16 cellular contexts compared by ENCODE assay signal in genomic region chr7:156638443-156639077, GRCh38. TPM values are rescaled to one million over a fixed set of nuclear protein-coding genes. Genes with fewer than 3 reads are reported as not detected.
A peak's percentile ranks its signal among the peaks of the same experiment; 100 is the strongest.
DNase-seq lines count a peak whose midpoint lies in the region; ATAC-seq and TF ChIP-seq lines count a peak whose summit lies in the region.
"Had no signal": no experiment of that assay in that cellular context is flagged by ENCODE, and none has a peak within 500 bp of the region (broad histone marks: within the 10 kb centered on the region; RNA-seq: fewer than 3 reads in every experiment).

No MANE protein-coding gene starts in this region.

- H3K4me1 Mint-ChIP-seq in nephron (peaks cover 23% of the 10 kb centered on the region), Calu3 (ENCODE audit: low read depth, unreplicated experiment) (peaks cover 9% of the 10 kb centered on the region)

- 0 out of 2 replicates have a peak, but pooled peaks cover 4% of the 10 kb centered on the region for H3K4me1 ChIP-seq in ES-I3 (ENCODE audit: insufficient read depth, low read length)
- H3K4me1 ChIP-seq: HAP-1 had no signal

- H3K27me3 ChIP-seq in SU-DHL-6 (ENCODE audit: low read length), result no peaks in the 10 kb centered on the region
- H3K27me3 ChIP-seq: gastroesophageal sphincter, upper lobe of right lung had no signal

- TF ChIP-seq CTCF in SU-DHL-6 (IDR thresholded peaks at IDR 0.05; ENCODE audit: insufficient read depth, low read length, poor library complexity, severe bottlenecking) (no peak), nephron (IDR thresholded peaks at IDR 0.05; ENCODE audit: unreplicated experiment in 3 of 3) (no peak), Calu3 (IDR thresholded peaks at IDR 0.05; ENCODE audit: unreplicated experiment) (no peak)

- no peak overlapping the region for H3K4me3 ChIP-seq in SU-DHL-6 (ENCODE audit: insufficient read depth, low read length, poor library complexity, severe bottlenecking)
- H3K4me3 ChIP-seq: gastroesophageal sphincter, HAP-1, lower lobe of right lung had no signal

- 0 out of 2 replicates have a peak, but pooled peaks cover 3% of the 10 kb centered on the region for H4K20me1 ChIP-seq in SU-DHL-6 (ENCODE audit: low read depth, low read length)

- no peak for ATAC-seq in HG03025 (IDR thresholded peaks at IDR 0.05; ENCODE audit: low FRiP score, unreplicated experiment)
- ATAC-seq: gastroesophageal sphincter, lower lobe of right lung, upper lobe of right lung had no signal

- H3K27me3 Mint-ChIP-seq in nephron (ENCODE audit: low read depth) (peaks cover 7% of the 10 kb centered on the region), Calu3 (ENCODE audit: unreplicated experiment) (no peaks in the 10 kb centered on the region)

- H3K27ac ChIP-seq in SU-DHL-6 (ENCODE audit: low read depth, low read length), result no peak overlapping the region
- H3K27ac ChIP-seq: gastroesophageal sphincter, lower lobe of right lung, upper lobe of right lung had no signal

- H2AFZ ChIP-seq in SU-DHL-6 (ENCODE audit: low read depth, low read length, severe bottlenecking), result no peak overlapping the region

- H3K9ac ChIP-seq in ES-I3 (ENCODE audit: low read depth, low read length), result peak overlapping the region; percentile 61; the same call in 1 of the 2 replicates
- H3K9ac ChIP-seq in SU-DHL-6 (ENCODE audit: low read length), result no peak overlapping the region

- CTCF ChIA-PET in Calu3 (lab: Charles Lee), result no interaction called here

- peaks cover 21% of the 10 kb centered on the region for H3K9me3 Mint-ChIP-seq in nephron
- peaks cover 3% of the 10 kb centered on the region for H3K9me3 Mint-ChIP-seq in Calu3 (ENCODE audit: low read depth, unreplicated experiment)

- H3F3A ChIP-seq in SU-DHL-6 (ENCODE audit: insufficient read depth), result no peaks in the 10 kb centered on the region

- H3K4me3 Mint-ChIP-seq in nephron (peak overlapping the region; percentile 86 to 91 (median 89)), Calu3 (ENCODE audit: low read depth, unreplicated experiment) (no peak overlapping the region)

- H3K27ac Mint-ChIP-seq in nephron (peak overlapping the region in 1 of 3 experiments; percentile 83), Calu3 (ENCODE audit: unreplicated experiment) (no peak overlapping the region)
- H3K27ac Mint-ChIP-seq: CD14-positive monocyte had no signal

- H3K9me3 ChIP-seq in ES-I3 (ENCODE audit: control insufficient read depth, insufficient read depth, low read length), result no peaks in the 10 kb centered on the region
- no peaks in the 10 kb centered on the region for H3K9me3 ChIP-seq in SU-DHL-6 (ENCODE audit: insufficient read depth, low read length)
- H3K9me3 ChIP-seq: HAP-1, lower lobe of right lung, upper lobe of right lung had no signal

- H3K36me3 ChIP-seq in ES-I3 (ENCODE audit: insufficient read depth, low read length) (no peaks in the 10 kb centered on the region), SU-DHL-6 (ENCODE audit: low read length) (no peaks in the 10 kb centered on the region)
- H3K36me3 ChIP-seq: gastroesophageal sphincter, HAP-1, lower lobe of right lung, upper lobe of right lung had no signal

- H3K4me2 ChIP-seq in SU-DHL-6 (ENCODE audit: low read depth, low read length, poor library complexity, severe bottlenecking), result peak overlapping the region; percentile 66

- DNase-seq in NCI-H748 (lab: John Stamatoyannopoulos, UW; ENCODE audit: unreplicated experiment), result peak; percentile 11
- DNase-seq in NCI-H748 treated with DMSO at 0.1 percent for 48 hours (lab: John Stamatoyannopoulos, UW), result no peak
- no peak for DNase-seq in Calu3
- no peak for DNase-seq in NK-92 (lab: John Stamatoyannopoulos, UW; ENCODE audit: unreplicated experiment)
- DNase-seq: 8988T; activated effector memory CD4-positive, alpha-beta T cell treated with anti-CD3 and anti-CD28 coated beads, Interleukin-2, amount 50 U/mL, for 16 hours; cortex of kidney; lower lobe of right lung; upper lobe of right lung had no signal

- intact Hi-C loops in Calu3 (cut with micrococcal nuclease; ENCODE audit: unreplicated experiment), result no loop called here

- H3K79me2 ChIP-seq in SU-DHL-6 (ENCODE audit: insufficient read depth, low read length), result no peaks in the 10 kb centered on the region

- BruUV-seq in Calu3 (replicated peaks; lab: Mats Ljungman, UMichigan), result no TSS peak

- H3K36me3 Mint-ChIP-seq in nephron (ENCODE audit: low read depth), result peaks cover 11% of the 10 kb centered on the region
- H3K36me3 Mint-ChIP-seq in Calu3 (ENCODE audit: insufficient read depth, unreplicated experiment), result peaks cover 23% of the 10 kb centered on the region

- H3K9me2 ChIP-seq in SU-DHL-6 (replicated peaks; ENCODE audit: insufficient read depth, low read length), result no peaks in the 10 kb centered on the region

RNA-seq across cellular contexts. Expression of gene RNF32, which starts 2.0 kb away (rescaled TPM):
- total RNA-seq in Calu3 (2022), result 1.6 and 3.2 TPM in 2 replicates
